In genomic region chr16:53492499-53492898, GRCh38 we compare ENCODE assay signal across 2 cellular contexts.
TF ChIP-seq lines count a peak whose summit lies in the region.

No MANE protein-coding gene starts in this region.

TF ChIP-seq in HepG2, 621 proteins besides CTCF, POLR2A, EP300 and RAD21:
- TF ChIP-seq ZSCAN31 (CRISPR knock-in tag; IDR thresholded peaks at IDR 0.05; ENCODE audit: low read depth) (no peak), RFX3 (CRISPR knock-in tag; IDR thresholded peaks at IDR 0.05) (no peak), MAFK (conservative IDR thresholded peaks at IDR 0.05 in 1 of 2, IDR thresholded peaks at IDR 0.05 in 1 of 2; ENCODE audit: low read length in 2 of 2) (peak; percentile 49 to 82), MAFF (IDR thresholded peaks at IDR 0.05; ENCODE audit: low read depth, low read length) (peak; percentile 60), TCF7L2 (IDR thresholded peaks at IDR 0.05; ENCODE audit: low read depth, low read length) (no peak)

TF ChIP-seq in K562, 482 proteins besides CTCF, POLR2A, EP300 and RAD21:
- TF ChIP-seq ZFP36 (IDR thresholded peaks at IDR 0.05; ENCODE audit: low read depth, low read length, partially characterized antibody) (no peak), CBFA2T3 (IDR thresholded peaks at IDR 0.05) (no peak), KHSRP (IDR thresholded peaks at IDR 0.05) (no peak), TAF1 (IDR thresholded peaks at IDR 0.05; ENCODE audit: control insufficient read depth, extremely low read depth, insufficient read depth, low read length, severe bottlenecking) (no peak), MAFG (tag; conservative IDR thresholded peaks at IDR 0.05) (peak; percentile 86), ZNF408 (CRISPR knock-in tag; IDR thresholded peaks at IDR 0.05; ENCODE audit: low read depth) (no peak), SP2 (IDR thresholded peaks at IDR 0.05; ENCODE audit: extremely low read depth, low read depth, low read length, poor library complexity, severe bottlenecking) (no peak), BHLHE40 (IDR thresholded peaks at IDR 0.05; ENCODE audit: low read length) (no peak), U2AF1 (optimal IDR thresholded peaks at IDR 0.05; ENCODE audit: low read depth, low read length) (no peak), ZNF583 (CRISPR knock-in tag; IDR thresholded peaks at IDR 0.05) (no peak), ILK (tag; IDR thresholded peaks at IDR 0.05; ENCODE audit: borderline replicate concordance, low read depth) (no peak), KLF6 (CRISPR knock-in tag; IDR thresholded peaks at IDR 0.05; ENCODE audit: borderline replicate concordance) (no peak), CHAMP1 (IDR thresholded peaks at IDR 0.05) (no peak), PKNOX1 (IDR thresholded peaks at IDR 0.05) (no peak), ATF4 (CRISPR knock-in tag; IDR thresholded peaks at IDR 0.05) (no peak), EGR1 (conservative IDR thresholded peaks at IDR 0.05) (no peak), NBN (IDR thresholded peaks at IDR 0.05; ENCODE audit: low read depth) (no peak), ZNF239 (CRISPR knock-in tag; IDR thresholded peaks at IDR 0.05) (no peak), RBBP5 (IDR thresholded peaks at IDR 0.05; ENCODE audit: borderline replicate concordance, insufficient read depth, low read length, poor library complexity, severe bottlenecking) (no peak), MAFK (IDR thresholded peaks at IDR 0.05; ENCODE audit: low read length) (peak; percentile 71), ELF1 (tag; IDR thresholded peaks at IDR 0.05) (no peak), DPF2 (IDR thresholded peaks at IDR 0.05) (no peak), SAFB (IDR thresholded peaks at IDR 0.05; ENCODE audit: borderline replicate concordance, low read depth, low read length) (no peak), MAFF (IDR thresholded peaks at IDR 0.05; ENCODE audit: low read length) (peak; percentile 53; the same call in 1 of the 2 replicates), CREB5 (CRISPR knock-in tag; IDR thresholded peaks at IDR 0.05) (no peak), ZNF165 (CRISPR knock-in tag; IDR thresholded peaks at IDR 0.05; ENCODE audit: borderline replicate concordance) (no peak), TEAD2 (tag; IDR thresholded peaks at IDR 0.05) (no peak), RREB1 (CRISPR knock-in tag; IDR thresholded peaks at IDR 0.05) (no peak), ZNF184 (CRISPR knock-in tag; IDR thresholded peaks at IDR 0.05) (no peak), ELF4 (CRISPR knock-in tag; IDR thresholded peaks at IDR 0.05) (no peak), NCOA4 (IDR thresholded peaks at IDR 0.05; ENCODE audit: partially characterized antibody) (no peak), BMI1 (IDR thresholded peaks at IDR 0.05; ENCODE audit: low read length) (no peak), ZNF324 (CRISPR knock-in tag; IDR thresholded peaks at IDR 0.05) (no peak), SAP30 (IDR thresholded peaks at IDR 0.05; ENCODE audit: borderline replicate concordance, insufficient read depth, low read depth, low read length, poor library complexity, severe bottlenecking) (no peak), ZNF316 (IDR thresholded peaks at IDR 0.05) (peak; percentile 94), HDAC6 (IDR thresholded peaks at IDR 0.05; ENCODE audit: low read depth, low read length) (no peak), C11orf30 (IDR thresholded peaks at IDR 0.05; ENCODE audit: low read depth) (peak; percentile 87), RB1 (IDR thresholded peaks at IDR 0.05; ENCODE audit: low read depth) (no peak), SMARCA4 (IDR thresholded peaks at IDR 0.05) (no peak), HEY1 (CRISPR knock-in tag; IDR thresholded peaks at IDR 0.05; ENCODE audit: borderline replicate concordance) (no peak)
